16 cellular contexts compared by ENCODE assay signal in the genomic region with DNA sequence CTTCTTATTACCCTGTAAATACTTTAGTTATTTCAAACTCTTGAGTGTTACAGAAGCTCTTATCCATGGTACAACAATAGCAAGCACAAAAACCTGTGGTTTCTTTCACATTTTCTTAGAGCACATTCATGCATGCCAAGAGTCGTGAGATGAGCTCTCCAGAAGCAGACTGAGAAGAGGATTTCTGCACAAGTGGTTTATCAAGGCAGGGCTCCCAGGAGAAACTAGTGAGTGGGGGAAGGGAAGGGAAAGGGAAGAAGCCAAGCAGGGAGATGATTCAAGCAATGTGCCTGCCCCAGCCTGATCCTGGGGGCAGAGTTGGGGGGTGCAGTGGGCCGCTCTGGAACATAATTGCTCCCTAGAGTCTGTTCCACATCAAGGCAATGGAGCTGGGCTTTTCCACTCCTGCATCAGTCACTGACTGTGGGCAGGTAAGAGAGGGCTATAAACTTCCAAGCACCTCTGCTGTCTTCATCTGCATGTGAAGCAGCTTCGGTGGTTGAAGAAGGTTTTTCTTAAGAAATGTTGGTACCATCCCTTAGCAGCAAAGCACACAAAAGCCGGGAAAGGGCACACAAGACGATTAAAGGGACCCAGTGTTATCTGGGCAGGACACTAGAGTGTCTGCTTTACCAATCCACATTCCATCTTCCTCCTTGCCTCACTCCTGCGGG.
A peak's percentile ranks its signal among the peaks of the same experiment; 100 is the strongest.
DNase-seq lines count a peak whose midpoint lies in the region; ATAC-seq, FAIRE-seq and TF ChIP-seq lines count a peak whose summit lies in the region.
"Had no signal": no experiment of that assay in that cellular context is flagged by ENCODE, and none has a peak within 500 bp of the region (broad histone marks: within the 10 kb centered on the region; RNA-seq: fewer than 3 reads in every experiment).

No MANE protein-coding gene starts in this region.

- no peak overlapping the region for H3K4me2 ChIP-seq in mammary epithelial cell (ENCODE audit: insufficient read depth, low read depth, low read length)

- DNase-seq in DMS79 (lab: John Stamatoyannopoulos, UW) = peak; percentile 8
- DNase-seq in RCC 7860 (ENCODE audit: low spot score) = peak; percentile 83
- DNase-seq in fibroblast of peridontal ligament (ENCODE audit: extremely low read depth) = peak; percentile 90
- DNase-seq in non-pigmented ciliary epithelial cell (ENCODE audit: low read depth) = peak; percentile 56
- no peak for DNase-seq in SHP77 treated with DMSO at 0.1 percent for 48 hours (lab: John Stamatoyannopoulos, UW)
- DNase-seq in activated CD8-positive, alpha-beta memory T cell treated with anti-CD3 and anti-CD28 coated beads for 24 hours = no peak
- DNase-seq in activated CD8-positive, alpha-beta T cell treated with anti-CD3 and anti-CD28 coated beads for 36 hours = no peak
- no peak for DNase-seq in mammary epithelial cell
- DNase-seq: activated T-cell treated with anti-CD3 and anti-CD28 coated beads for 4 hours; adrenal gland; CD8-positive, alpha-beta T cell; effector CD4-positive, alpha-beta T cell; NCI-H146; NCI-H774 had no signal

- H3K27me3 ChIP-seq in mammary epithelial cell (ENCODE audit: insufficient read depth, low read length) = no peaks in the 10 kb centered on the region
- H3K27me3 ChIP-seq: adrenal gland, heart right ventricle had no signal

- H3K4me1 ChIP-seq in mammary epithelial cell (ENCODE audit: insufficient read depth, low read length) = no peaks in the 10 kb centered on the region

- H3K4me1 Mint-ChIP-seq in activated CD8-positive, alpha-beta T cell treated with anti-CD3 and anti-CD28 coated beads for 36 hours (ENCODE audit: low read depth) = no peaks in the 10 kb centered on the region
- H3K4me1 Mint-ChIP-seq: stimulated activated effector memory CD8-positive, alpha-beta T cell treated with anti-CD3 and anti-CD28 coated beads, Interleukin-12 subunit alpha, Interleukin-12 subunit beta, amount 100 ng/mL, for 72 hours had no signal

- intact Hi-C loops in activated CD8-positive, alpha-beta T cell treated with anti-CD3 and anti-CD28 coated beads for 36 hours (cut with micrococcal nuclease) = no loop called here
- intact Hi-C loops in mammary epithelial cell (cut with micrococcal nuclease) = no loop called here

- H3K36me3 ChIP-seq in mammary epithelial cell (ENCODE audit: insufficient read depth, low read length) = no peaks in the 10 kb centered on the region
- H3K36me3 ChIP-seq: adrenal gland, heart right ventricle had no signal

- CTCF ChIA-PET in activated CD8-positive, alpha-beta T cell treated with anti-CD3 and anti-CD28 coated beads for 36 hours (lab: Charles Lee) = no interaction called here
- CTCF ChIA-PET in mammary epithelial cell (lab: Charles Lee; ENCODE audit: low non-redundant PET) = no interaction called here

- H3K9ac ChIP-seq in mammary epithelial cell (ENCODE audit: insufficient read depth, low read length) = no peak overlapping the region

- no peak for TF ChIP-seq CTCF in activated CD8-positive, alpha-beta T cell treated with anti-CD3 and anti-CD28 coated beads for 36 hours (IDR thresholded peaks at IDR 0.05)
- no peak for TF ChIP-seq CTCF in mammary epithelial cell (conservative IDR thresholded peaks at IDR 0.05 in 1 of 2, IDR thresholded peaks at IDR 0.05 in 1 of 2; ENCODE audit: extremely low read depth in 1 of 2, insufficient read depth in 1 of 2, low read depth in 1 of 2, low read length in 2 of 2)

- dilution Hi-C loops in mammary epithelial cell (cut with HindIII; ENCODE audit: low sequenced_read_pairs) = no loop called here

- H3K9me3 ChIP-seq in mammary epithelial cell (replicated peaks; ENCODE audit: insufficient read depth, low read length) = no peaks in the 10 kb centered on the region
- H3K9me3 ChIP-seq: adrenal gland, heart right ventricle had no signal

- no peak overlapping the region for H3K4me3 ChIP-seq in mammary epithelial cell (replicated peaks in 1 of 3; ENCODE audit: insufficient read depth in 1 of 3, low read depth in 2 of 3, low read length in 3 of 3)
- H3K4me3 ChIP-seq: adrenal gland, heart right ventricle had no signal

- no peak overlapping the region for H2AFZ ChIP-seq in mammary epithelial cell (ENCODE audit: low read depth, low read length)

- no peaks in the 10 kb centered on the region for H3K36me3 Mint-ChIP-seq in activated CD8-positive, alpha-beta T cell treated with anti-CD3 and anti-CD28 coated beads for 36 hours (ENCODE audit: low read depth)
- H3K36me3 Mint-ChIP-seq: CD8-positive, alpha-beta T cell; stimulated activated effector memory CD8-positive, alpha-beta T cell treated with anti-CD3 and anti-CD28 coated beads, Interleukin-12 subunit alpha, Interleukin-12 subunit beta, amount 100 ng/mL, for 72 hours had no signal

- POLR2A ChIA-PET in activated CD8-positive, alpha-beta T cell treated with anti-CD3 and anti-CD28 coated beads for 36 hours (lab: Charles Lee) = no interaction called here

- H3K27me3 Mint-ChIP-seq in activated CD8-positive, alpha-beta T cell treated with anti-CD3 and anti-CD28 coated beads for 36 hours = no peaks in the 10 kb centered on the region

- H3K27ac ChIP-seq in mammary epithelial cell (ENCODE audit: insufficient read depth, low read depth, low read length) = no peak overlapping the region
- H3K27ac ChIP-seq: adrenal gland, heart right ventricle had no signal

- no peaks in the 10 kb centered on the region for H4K20me1 ChIP-seq in mammary epithelial cell (ENCODE audit: insufficient read depth, low read length)

- FAIRE-seq in RCC 7860 (lab: Jason Lieb, UNC) = peak; percentile 92

- ATAC-seq in activated CD8-positive, alpha-beta T cell treated with anti-CD3 and anti-CD28 coated beads for 36 hours = no peak
- ATAC-seq: CD8-positive, alpha-beta T cell; heart right ventricle; stimulated activated effector memory CD8-positive, alpha-beta T cell treated with anti-CD3 and anti-CD28 coated beads, Interleukin-12 subunit alpha, Interleukin-12 subunit beta, amount 100 ng/mL, for 72 hours had no signal

- no peaks in the 10 kb centered on the region for H3K79me2 ChIP-seq in mammary epithelial cell (ENCODE audit: insufficient read depth, low read length)

- no TSS peak for BruUV-seq in mammary epithelial cell (replicated peaks; lab: Mats Ljungman, UMichigan)

- WGBS in mammary epithelial cell (ENCODE audit: low coverage, missing lambda C conversion rate) = 87% methylated on average over 5 of the region's 6 CpGs

- H3K9me3 Mint-ChIP-seq in activated CD8-positive, alpha-beta T cell treated with anti-CD3 and anti-CD28 coated beads for 36 hours = no peaks in the 10 kb centered on the region
- H3K9me3 Mint-ChIP-seq: CD8-positive, alpha-beta T cell had no signal

- in situ Hi-C loops in mammary epithelial cell (cut with MboI; ENCODE audit: low sequenced_read_pairs in 2 of 2) = no loop called here

- H3K27ac Mint-ChIP-seq in activated CD8-positive, alpha-beta T cell treated with anti-CD3 and anti-CD28 coated beads for 36 hours = no peak overlapping the region
- H3K27ac Mint-ChIP-seq: CD8-positive, alpha-beta T cell; stimulated activated effector memory CD8-positive, alpha-beta T cell treated with anti-CD3 and anti-CD28 coated beads, Interleukin-12 subunit alpha, Interleukin-12 subunit beta, amount 100 ng/mL, for 72 hours had no signal

- H3K4me3 Mint-ChIP-seq in activated CD8-positive, alpha-beta T cell treated with anti-CD3 and anti-CD28 coated beads for 36 hours = no peak overlapping the region
- H3K4me3 Mint-ChIP-seq: CD8-positive, alpha-beta T cell; stimulated activated effector memory CD8-positive, alpha-beta T cell treated with anti-CD3 and anti-CD28 coated beads, Interleukin-12 subunit alpha, Interleukin-12 subunit beta, amount 100 ng/mL, for 72 hours had no signal

Comparison
In these comparisons a context has a peak if more than half of its experiments do, and no peak if none do; other contexts are left out.
1. DNase-seq: peak in DMS79 (single experiment), RCC 7860 (single experiment), fibroblast of peridontal ligament (single experiment) and non-pigmented ciliary epithelial cell (single experiment); none in SHP77 treated with DMSO at 0.1 percent for 48 hours (single experiment), activated CD8-positive, alpha-beta memory T cell treated with anti-CD3 and anti-CD28 coated beads for 24 hours (single experiment), activated CD8-positive, alpha-beta T cell treated with anti-CD3 and anti-CD28 coated beads for 36 hours (single experiment) and mammary epithelial cell (single experiment).